Comparison of ENCODE assay signal across 8 cellular contexts in the genomic region with DNA sequence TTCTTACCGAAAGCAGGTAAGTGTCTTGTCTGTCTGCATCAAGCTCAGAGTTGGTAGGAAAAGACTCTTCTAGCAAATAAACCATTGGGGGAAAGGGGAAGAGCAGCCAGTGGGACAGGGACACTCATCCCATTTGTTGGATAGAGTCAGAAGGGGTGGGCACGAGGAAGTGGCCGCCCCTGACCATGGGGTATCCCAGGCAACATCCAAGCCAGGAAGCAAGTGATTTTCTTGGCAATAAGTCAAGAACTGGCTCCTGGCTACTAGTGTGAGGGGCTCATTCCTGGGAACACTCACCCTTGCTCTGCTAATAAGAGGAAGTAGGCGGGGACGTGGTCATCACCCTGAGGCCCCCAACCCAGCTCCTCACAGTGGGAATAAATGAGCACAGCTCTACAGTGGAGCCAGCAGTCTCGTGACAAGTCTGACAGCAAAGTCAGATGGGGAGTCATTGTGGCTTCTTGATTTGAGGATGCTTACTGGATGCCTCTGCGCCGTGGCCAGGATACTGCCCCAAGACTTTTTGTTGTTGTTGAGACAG. TPM values are rescaled to one million over a fixed set of nuclear protein-coding genes. Genes with fewer than 3 reads are reported as not detected.
DNase-seq lines count a peak whose midpoint lies in the region; ATAC-seq and TF ChIP-seq lines count a peak whose summit lies in the region.

No MANE protein-coding gene starts in this region.

- ATAC-seq in HG02610 (IDR thresholded peaks at IDR 0.05; ENCODE audit: unreplicated experiment) = no peak
- ATAC-seq in activated CD4-positive, CD25-positive, alpha-beta regulatory T cell treated with anti-CD3 and anti-CD28 coated beads, Interleukin-2, amount 50 U/mL, for 24 hours = no peak
- ATAC-seq in HG03095 (IDR thresholded peaks at IDR 0.05; ENCODE audit: unreplicated experiment) = no peak

- H3K4me1 ChIP-seq in cardiac muscle cell (ENCODE audit: low read depth) (peaks cover 7% of the 10 kb centered on the region), parathyroid adenoma (peaks cover 2% of the 10 kb centered on the region)

- H3K4me2 ChIP-seq in parathyroid adenoma (ENCODE audit: low read length) = no peak overlapping the region

- H3K79me2 ChIP-seq in parathyroid adenoma = no peaks in the 10 kb centered on the region

- H3K4me3 ChIP-seq in cardiac muscle cell (no peak overlapping the region), parathyroid adenoma (ENCODE audit: low read depth, low read length) (no peak overlapping the region)

- H3K9me3 ChIP-seq in cardiac muscle cell (ENCODE audit: low read depth) (no peaks in the 10 kb centered on the region), parathyroid adenoma (ENCODE audit: control insufficient read depth, low read length) (no peaks in the 10 kb centered on the region)

- H3K27me3 ChIP-seq in cardiac muscle cell = no peaks in the 10 kb centered on the region
- no peaks in the 10 kb centered on the region for H3K27me3 ChIP-seq in parathyroid adenoma (ENCODE audit: control insufficient read depth, insufficient read depth, low read length)

- H3K36me3 ChIP-seq in cardiac muscle cell = no peaks in the 10 kb centered on the region
- no peaks in the 10 kb centered on the region for H3K36me3 ChIP-seq in parathyroid adenoma (ENCODE audit: control insufficient read depth, insufficient read depth, low read length)

- peak overlapping the region; percentile 89 for H3K27ac ChIP-seq in VCaP
- H3K27ac ChIP-seq in cardiac muscle cell = no peak overlapping the region
- peak overlapping the region; percentile 62 for H3K27ac ChIP-seq in parathyroid adenoma

- DNase-seq in EH (ENCODE audit: low read depth) = peak; percentile 62
- peak; percentile 34 to 80 for DNase-seq in cardiac muscle cell (ENCODE audit: low read depth in 1 of 2, low spot score in 1 of 2)
- DNase-seq in activated CD8-positive, alpha-beta memory T cell treated with anti-CD3 and anti-CD28 coated beads, Interleukin-2, amount 50 U/mL, for 4 hours = no peak

- no peak overlapping the region for H3K9ac ChIP-seq in parathyroid adenoma

- H2AFZ ChIP-seq in parathyroid adenoma = no peak overlapping the region

- no peak for TF ChIP-seq CTCF in VCaP (conservative IDR thresholded peaks at IDR 0.05)
- TF ChIP-seq CTCF in cardiac muscle cell (IDR thresholded peaks at IDR 0.05; ENCODE audit: low read depth, low read length) = no peak
- no peak for TF ChIP-seq CTCF in parathyroid adenoma (IDR thresholded peaks at IDR 0.05)

RNA-seq across cellular contexts. Expression of gene SLC25A18, which starts 6.7 kb away (rescaled TPM):
- 0.14 and 0.60 TPM in 2 replicates for total RNA-seq in cardiac muscle cell
- polyA plus RNA-seq in cardiac muscle cell = 0.27 and 0.59 TPM in 2 replicates

RNA-seq across cellular contexts. Expression of gene ATP6V1E1, which starts 58.5 kb away (rescaled TPM):
- 75.2 and 111 TPM in 2 replicates for total RNA-seq in cardiac muscle cell
- 113 and 116 TPM in 2 replicates for polyA plus RNA-seq in cardiac muscle cell
